Comparison of ENCODE assay signal across 11 cellular contexts in the genomic region with DNA sequence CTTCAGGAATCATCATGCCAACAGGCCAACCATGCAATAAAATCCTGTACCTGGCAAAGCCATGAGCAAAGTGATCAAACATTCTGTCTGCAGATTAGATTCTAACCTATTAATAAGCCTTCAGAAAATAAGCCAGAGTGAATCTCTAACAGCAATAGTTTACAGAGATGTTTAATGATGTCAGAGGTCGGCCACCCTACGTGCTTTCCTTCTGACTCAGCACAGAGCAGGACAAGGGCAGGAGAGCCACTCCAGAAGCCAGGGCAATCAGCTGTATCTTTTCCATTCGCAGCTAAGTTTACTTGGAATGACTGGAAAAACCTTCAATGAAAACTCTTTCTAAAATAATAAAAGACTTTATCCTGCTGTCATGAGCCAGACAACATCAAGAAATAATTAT. TPM values are rescaled to one million over a fixed set of nuclear protein-coding genes. Genes with fewer than 3 reads are reported as not detected.
DNase-seq lines count a peak whose midpoint lies in the region; ATAC-seq and TF ChIP-seq lines count a peak whose summit lies in the region.
"Had no signal": no experiment of that assay in that cellular context is flagged by ENCODE, and none has a peak within 500 bp of the region (broad histone marks: within the 10 kb centered on the region; RNA-seq: fewer than 3 reads in every experiment).

No MANE protein-coding gene starts in this region.

- H3K9me3 ChIP-seq in gastroesophageal sphincter: no peaks in the 10 kb centered on the region

- TF ChIP-seq EP300 in gastroesophageal sphincter (IDR thresholded peaks at IDR 0.05): no peak

- peak overlapping the region; percentile 47 to 73 (median 54) for H3K27ac ChIP-seq in gastroesophageal sphincter
- H3K27ac ChIP-seq: SK-N-MC had no signal

- TF ChIP-seq POLR2A in gastroesophageal sphincter (IDR thresholded peaks at IDR 0.05): no peak

- 0 to 40% methylated on average over 1 to 3 of the region's 3 CpGs for WGBS in gastroesophageal sphincter (ENCODE audit: low coverage in 1 of 2), 2 donors

- peaks cover 13 to 62% (median 25%) of the 10 kb centered on the region in 3 donors for H3K4me1 ChIP-seq in gastroesophageal sphincter

- no peak overlapping the region for H3K4me3 ChIP-seq in gastroesophageal sphincter
- H3K4me3 ChIP-seq: SK-N-MC had no signal

- no peaks in the 10 kb centered on the region for H3K27me3 ChIP-seq in gastroesophageal sphincter

- no peaks in the 10 kb centered on the region for H3K36me3 ChIP-seq in gastroesophageal sphincter

- DNase-seq in EL (peak; percentile 93), SW480 (ENCODE audit: low spot score) (peak; percentile 20), pulmonary artery endothelial cell (ENCODE audit: low read depth, low spot score) (peak; percentile 63), cerebellar cortex (ENCODE audit: low spot score) (no peak)
- no peak for DNase-seq in activated CD8-positive, alpha-beta memory T cell treated with anti-CD3 and anti-CD28 coated beads, Interleukin-2, amount 50 U/mL, for 4 hours
- DNase-seq: cortex of kidney; stimulated activated CD4-positive, alpha-beta T cell treated with anti-CD3 and anti-CD28 coated beads, Interleukin-15, amount 100 ng/mL, for 24 hours had no signal

- TF ChIP-seq CTCF in gastroesophageal sphincter (IDR thresholded peaks at IDR 0.05): no peak

- ATAC-seq in gastroesophageal sphincter (peak; percentile 69), HG03521 (IDR thresholded peaks at IDR 0.05; ENCODE audit: unreplicated experiment) (no peak), HG02970 (IDR thresholded peaks at IDR 0.05; ENCODE audit: low FRiP score, unreplicated experiment) (no peak)

RNA-seq across cellular contexts. Expression of gene COL8A1, which starts 13.2 kb away (rescaled TPM):
- total RNA-seq in gastroesophageal sphincter (100 to 1,000 TPM in 2 of 4 donors, 10 to 100 TPM in 2; 20.3 to 136 (median 80.1) TPM), pulmonary artery endothelial cell (251 and 873 TPM in 2 replicates)

Comparison
In these comparisons a context has a peak if more than half of its experiments do, and no peak if none do; other contexts are left out.
1. DNase-seq: peak in EL (single experiment), SW480 (single experiment) and pulmonary artery endothelial cell (single experiment); none in cerebellar cortex (single experiment) and activated CD8-positive, alpha-beta memory T cell treated with anti-CD3 and anti-CD28 coated beads, Interleukin-2, amount 50 U/mL, for 4 hours (single experiment).